15 cellular contexts compared by ENCODE assay signal in genomic region chr5:180099733-180100611, GRCh38.
"Had no signal": no experiment of that assay in that cellular context is flagged by ENCODE, and none has a peak within 500 bp of the region (broad histone marks: within the 10 kb centered on the region; RNA-seq: fewer than 3 reads in every experiment).

No MANE protein-coding gene starts in this region.

- H3K9me3 ChIP-seq: gastrocnemius medialis, heart left ventricle, uterus had no signal

- DNase-seq: activated CD4-positive, alpha-beta T cell treated with anti-CD3 and anti-CD28 coated beads, Interleukin-2, amount 50 U/mL, for 4 hours; activated effector memory CD4-positive, alpha-beta T cell treated with anti-CD3 and anti-CD28 coated beads, Interleukin-2, amount 50 U/mL, for 16 hours; activated T-cell treated with anti-CD3 and anti-CD28 coated beads, Interleukin-2, amount 50 U/mL, for 4 hours; amniotic stem cell; dermis blood vessel endothelial cell; endodermal cell; gastrocnemius medialis; heart left ventricle; left cardiac atrium; mammary epithelial cell; naive thymus-derived CD4-positive, alpha-beta T cell had no signal

- ATAC-seq: activated T-cell treated with anti-CD3 and anti-CD28 coated beads, Interleukin-2, amount 50 U/mL, for 4 hours; gastrocnemius medialis; left cardiac atrium had no signal

- H3K27me3 Mint-ChIP-seq: brain had no signal

- H3K4me1 Mint-ChIP-seq: brain, endodermal cell had no signal

- H3K4me3 ChIP-seq: gastrocnemius medialis, heart left ventricle, skin epidermis, uterus had no signal

- H3K36me3 Mint-ChIP-seq: activated naive CD8-positive, alpha-beta T cell; naive thymus-derived CD4-positive, alpha-beta T cell had no signal

- H3K27ac Mint-ChIP-seq: activated naive CD8-positive, alpha-beta T cell; brain; endodermal cell; naive thymus-derived CD4-positive, alpha-beta T cell had no signal

- H3K27ac ChIP-seq: gastrocnemius medialis, heart left ventricle, skin epidermis, uterus had no signal

- H3K4me1 ChIP-seq: gastrocnemius medialis, heart left ventricle, uterus had no signal

- H3K9me3 Mint-ChIP-seq: activated T-cell treated with anti-CD3 and anti-CD28 coated beads, Interleukin-2, amount 50 U/mL, for 4 hours had no signal

- H3K36me3 ChIP-seq: gastrocnemius medialis, heart left ventricle, uterus had no signal

- H3K27me3 ChIP-seq: uterus had no signal

- H3K4me3 Mint-ChIP-seq: activated naive CD8-positive, alpha-beta T cell; activated T-cell treated with anti-CD3 and anti-CD28 coated beads, Interleukin-2, amount 50 U/mL, for 4 hours; brain; endodermal cell; naive thymus-derived CD4-positive, alpha-beta T cell had no signal
